In the genomic region with DNA sequence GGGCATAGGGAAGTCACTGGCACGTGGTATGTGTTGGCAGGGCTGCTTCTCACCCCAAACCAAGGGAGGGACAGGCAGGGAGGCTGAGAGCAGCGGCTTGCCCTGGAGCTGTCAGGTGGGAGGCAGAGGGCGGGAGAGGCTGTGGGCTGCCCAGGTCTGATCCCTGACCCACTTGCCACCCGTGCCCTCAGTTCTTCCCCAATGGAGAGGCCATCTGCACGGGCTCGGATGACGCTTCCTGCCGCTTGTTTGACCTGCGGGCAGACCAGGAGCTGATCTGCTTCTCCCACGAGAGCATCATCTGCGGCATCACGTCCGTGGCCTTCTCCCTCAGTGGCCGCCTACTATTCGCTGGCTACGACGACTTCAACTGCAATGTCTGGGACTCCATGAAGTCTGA, we compare ENCODE assay signal across 1 cellular context.
A peak's percentile ranks its signal among the peaks of the same experiment; 100 is the strongest.
TF ChIP-seq lines count a peak whose summit lies in the region.

No MANE protein-coding gene starts in this region.

TF ChIP-seq in K562, 482 proteins besides CTCF, POLR2A, EP300 and RAD21:
- TF ChIP-seq RBFOX2 (IDR thresholded peaks at IDR 0.05; ENCODE audit: low read depth, low read length) (peak; percentile 53), POLR2G (IDR thresholded peaks at IDR 0.05; ENCODE audit: low read depth, low read length) (peak; percentile 67)
- TF ChIP-seq, protein P1, sequence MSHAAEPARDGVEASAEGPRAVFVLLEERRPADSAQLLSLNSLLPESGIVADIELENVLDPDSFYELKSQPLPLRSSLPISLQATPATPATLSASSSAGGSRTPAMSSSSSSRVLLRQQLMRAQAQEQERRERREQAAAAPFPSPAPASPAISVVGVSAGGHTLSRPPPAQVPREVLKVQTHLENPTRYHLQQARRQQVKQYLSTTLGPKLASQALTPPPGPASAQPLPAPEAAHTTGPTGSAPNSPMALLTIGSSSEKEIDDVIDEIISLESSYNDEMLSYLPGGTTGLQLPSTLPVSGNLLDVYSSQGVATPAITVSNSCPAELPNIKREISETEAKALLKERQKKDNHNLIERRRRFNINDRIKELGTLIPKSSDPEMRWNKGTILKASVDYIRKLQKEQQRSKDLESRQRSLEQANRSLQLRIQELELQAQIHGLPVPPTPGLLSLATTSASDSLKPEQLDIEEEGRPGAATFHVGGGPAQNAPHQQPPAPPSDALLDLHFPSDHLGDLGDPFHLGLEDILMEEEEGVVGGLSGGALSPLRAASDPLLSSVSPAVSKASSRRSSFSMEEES (CRISPR knock-in tag; IDR thresholded peaks at IDR 0.05), result no peak
